ENCODE assay signal across 8 cellular contexts in the genomic region with DNA sequence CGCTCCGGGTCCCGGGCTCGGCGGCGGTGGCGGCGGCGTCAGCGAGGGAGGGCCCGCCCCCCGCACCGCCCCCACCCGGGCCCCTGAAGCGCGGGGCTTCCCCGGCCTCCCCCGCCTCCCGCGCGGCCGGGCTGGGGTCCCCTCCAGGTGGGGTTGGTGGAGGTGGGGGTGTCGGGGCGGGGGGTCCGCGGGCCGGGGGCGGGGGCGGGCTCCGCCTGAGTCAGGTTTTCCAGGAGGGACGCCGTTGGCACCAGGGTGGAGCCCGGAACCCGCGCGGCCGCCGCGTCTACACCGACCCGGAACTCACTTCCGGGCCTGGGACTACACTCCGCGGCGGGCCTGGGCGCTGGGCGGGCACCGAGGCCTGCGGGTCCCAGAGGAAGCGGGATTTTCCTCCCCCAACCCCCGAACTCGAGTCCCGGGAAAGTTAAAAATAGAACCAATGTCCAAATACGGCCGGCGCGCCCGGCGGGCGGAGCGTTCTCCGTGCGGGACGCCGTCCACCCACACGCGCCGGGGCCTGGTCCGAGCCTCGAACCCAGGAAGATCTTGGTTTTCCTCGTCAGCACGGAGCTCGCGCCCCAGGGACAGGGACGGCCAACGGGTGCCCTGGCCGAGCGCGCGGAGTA.
DNase-seq lines count a peak whose midpoint lies in the region; ATAC-seq and TF ChIP-seq lines count a peak whose summit lies in the region.

No MANE protein-coding gene starts in this region.

- no peak for DNase-seq in GM12864 (ENCODE audit: low read depth)
- peak in 3 of 61 donors; percentile 32 to 41 (median 36) for DNase-seq in caudate nucleus (lab: John Stamatoyannopoulos, UW)
- DNase-seq in kidney tubule cell (ENCODE audit: low spot score): peak; percentile 78
- peak; percentile 62 to 81 for DNase-seq in stimulated activated CD4-positive, alpha-beta T cell treated with anti-CD3 and anti-CD28 coated beads, Interleukin-4, amount 100 ng/mL, for 4 hours
- no peak for DNase-seq in superior temporal gyrus (ENCODE audit: extremely low spot score)
- no peak for DNase-seq in NCI-H187 (lab: John Stamatoyannopoulos, UW)

- ATAC-seq in HG03354 (IDR thresholded peaks at IDR 0.05; ENCODE audit: poor library complexity, severe bottlenecking, unreplicated experiment): peak; percentile 32

- H3K27ac ChIP-seq in VCaP (peak overlapping the region; percentile 94), caudate nucleus (ENCODE audit: low read depth, low read length) (peak overlapping the region; percentile 52)

- no peak for TF ChIP-seq CTCF in GM12864 (IDR thresholded peaks at IDR 0.05; ENCODE audit: low read depth, low read length, missing control alignments)
- no peak for TF ChIP-seq CTCF in VCaP (conservative IDR thresholded peaks at IDR 0.05)

- peak overlapping the region; percentile 78 for H3K4me3 ChIP-seq in GM12864 (ENCODE audit: low read depth, low read length)

Comparison
In these comparisons a context has a peak if more than half of its experiments do, and no peak if none do; other contexts are left out.
1. DNase-seq: peak in kidney tubule cell (single experiment) and stimulated activated CD4-positive, alpha-beta T cell treated with anti-CD3 and anti-CD28 coated beads, Interleukin-4, amount 100 ng/mL, for 4 hours (2 of 2); none in GM12864 (single experiment), superior temporal gyrus (single experiment) and NCI-H187 (0 of 2).